In the genomic region with DNA sequence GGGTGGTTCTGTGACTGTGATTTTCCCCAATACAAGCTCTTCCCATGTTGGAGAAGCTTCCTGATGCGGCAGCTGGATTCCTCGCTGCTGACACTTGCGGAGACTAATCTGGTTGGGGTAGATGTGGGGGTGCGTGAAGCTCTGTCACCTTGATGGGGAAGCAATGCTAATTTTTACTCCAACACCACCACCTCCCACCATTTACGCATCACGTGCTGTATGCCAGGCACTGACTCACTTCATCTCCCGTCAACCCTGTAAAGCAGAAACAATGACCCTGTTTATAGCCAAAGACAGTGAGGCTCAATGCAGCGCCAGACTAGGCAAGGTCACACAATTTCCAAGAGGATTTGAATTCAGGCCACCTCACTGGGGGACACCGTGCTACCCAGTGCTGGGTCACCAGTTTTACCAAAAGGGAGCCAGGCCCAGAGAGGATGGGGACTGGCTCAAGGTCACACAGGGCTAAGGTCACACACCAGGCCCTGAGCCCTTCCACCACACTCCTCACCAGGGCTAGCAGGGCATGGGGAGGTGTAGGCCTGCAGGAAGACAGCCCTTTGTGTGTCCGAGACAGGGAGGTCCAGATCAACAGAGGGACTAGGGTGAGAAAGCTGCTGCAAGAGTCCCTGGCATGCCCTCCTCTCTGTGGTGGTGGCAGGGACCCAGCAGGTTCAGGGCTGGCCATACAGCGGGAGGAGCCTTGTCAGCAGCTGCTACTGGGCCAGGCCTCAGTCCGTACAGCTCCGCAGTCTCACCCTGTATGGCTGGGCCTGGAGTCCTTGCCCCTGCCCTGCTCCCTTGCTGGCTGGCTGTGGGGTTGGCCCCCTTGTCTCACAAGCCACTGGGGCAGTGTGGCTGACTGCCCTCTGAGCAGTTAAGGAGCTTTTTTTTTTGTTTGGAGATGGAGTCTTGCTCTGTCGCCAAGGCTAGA, we compare ENCODE assay signal across 18 cellular contexts. TPM values are rescaled to one million over a fixed set of nuclear protein-coding genes. Genes with fewer than 3 reads are reported as not detected.
"Had no signal": no experiment of that assay in that cellular context is flagged by ENCODE, and none has a peak within 500 bp of the region (broad histone marks: within the 10 kb centered on the region; RNA-seq: fewer than 3 reads in every experiment).

No MANE protein-coding gene starts in this region.

- H3K9ac ChIP-seq: parathyroid adenoma had no signal

- H3K27ac ChIP-seq: epithelial cell of prostate, gastroesophageal sphincter, parathyroid adenoma had no signal

- H3K4me3 ChIP-seq: breast epithelium, gastroesophageal sphincter, lung, skin epidermis, stomach had no signal

- H3K4me1 ChIP-seq: breast epithelium, parathyroid adenoma had no signal

- DNase-seq: activated CD4-positive, alpha-beta T cell treated with anti-CD3 and anti-CD28 coated beads, Interleukin-2, amount 50 U/mL, for 48 hours; activated CD4-positive, CD25-positive, alpha-beta regulatory T cell treated with anti-CD3 and anti-CD28 coated beads, Interleukin-2, amount 50 U/mL, for 72 hours; activated CD8-positive, alpha-beta memory T cell treated with anti-CD3 and anti-CD28 coated beads, Interleukin-2, amount 10 ng/mL, durations not matched to agents 7 days and 5 days; activated gamma-delta T cell; activated T-cell treated with anti-CD3 and anti-CD28 coated beads, Interleukin-2, amount 50 U/mL, for 24 hours; effector CD8-positive, alpha-beta T cell; hippocampal formation; left cardiac atrium; naive thymus-derived CD8-positive, alpha-beta T cell; SHP77 treated with DMSO at 0.1 percent for 48 hours; stomach; trophoblast cell had no signal

- H3K9me3 ChIP-seq: breast epithelium, gastroesophageal sphincter, stomach had no signal

- H3K27me3 ChIP-seq: breast epithelium, gastroesophageal sphincter, stomach had no signal

- H3K36me3 ChIP-seq: breast epithelium, gastroesophageal sphincter, stomach had no signal

RNA-seq across cellular contexts. Expression of a gene that starts 3.3 kb away (rescaled TPM):
- total RNA-seq: stomach had no signal
